29 cellular contexts compared by ENCODE assay signal in the genomic region with DNA sequence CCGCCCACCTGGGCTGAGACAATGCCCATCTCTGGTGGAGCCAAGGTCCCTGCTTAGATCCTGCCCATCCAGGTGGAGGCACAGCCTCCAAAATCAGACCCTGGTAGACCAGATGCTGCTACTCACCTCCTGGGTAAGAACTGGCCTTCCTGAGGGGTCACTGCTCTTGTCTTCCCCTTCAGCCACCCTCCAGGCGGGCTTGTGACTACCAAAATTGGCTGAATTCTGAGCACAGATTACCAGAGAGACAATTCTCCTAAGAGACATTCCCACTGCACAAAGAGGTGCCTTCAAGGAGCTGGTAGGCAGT. TPM values are rescaled to one million over a fixed set of nuclear protein-coding genes. Genes with fewer than 3 reads are reported as not detected.
"Had no signal": no experiment of that assay in that cellular context is flagged by ENCODE, and none has a peak within 500 bp of the region (broad histone marks: within the 10 kb centered on the region; RNA-seq: fewer than 3 reads in every experiment).

No MANE protein-coding gene starts in this region.

- H3K27me3 Mint-ChIP-seq: activated B cell treated with CpG ODN at 0.5 μM for 24 hours had no signal

- H3K4me1 Mint-ChIP-seq: activated B cell treated with CpG ODN at 0.5 μM for 24 hours; memory B cell; stimulated activated effector memory CD8-positive, alpha-beta T cell treated with anti-CD3 and anti-CD28 coated beads, Interleukin-12 subunit alpha, Interleukin-12 subunit beta, amount 100 ng/mL, for 72 hours; T-cell had no signal

- DNase-seq: activated B cell treated with CpG ODN at 0.5 μM for 24 hours; activated naive CD4-positive, alpha-beta T cell; activated T-cell treated with anti-CD3 and anti-CD28 coated beads for 4 hours; activated T-cell treated with anti-CD3 and anti-CD28 coated beads, Interleukin-2, amount 50 U/mL, for 72 hours; anterior cingulate cortex; body of pancreas; cerebellar nuclear complex; colonic mucosa; dorsolateral prefrontal cortex; effector memory CD4-positive, alpha-beta T cell; erythroblast; foreskin fibroblast; heart right ventricle; mucosa of descending colon; retina; small intestine; stimulated activated CD4-positive, alpha-beta T cell treated with anti-CD3 and anti-CD28 coated beads, Interleukin-4, amount 100 ng/mL, for 24 hours; T-cell; upper lobe of left lung had no signal

- H3K36me3 Mint-ChIP-seq: activated naive CD4-positive, alpha-beta T cell treated with anti-CD3 and anti-CD28 coated beads, Interleukin-2, amount 50 U/mL, for 72 hours; memory B cell; natural killer cell treated with Interleukin-12 subunit alpha and Interleukin-12 subunit beta and Interleukin-15 and Interleukin-18, amount 100 ng/mL, for 72 hours; stimulated activated effector memory CD8-positive, alpha-beta T cell treated with anti-CD3 and anti-CD28 coated beads, Interleukin-12 subunit alpha, Interleukin-12 subunit beta, amount 100 ng/mL, for 72 hours; T-cell had no signal

- H3K4me3 Mint-ChIP-seq: activated B cell treated with CpG ODN at 0.5 μM for 24 hours; activated T-cell treated with anti-CD3 and anti-CD28 coated beads, Interleukin-2, amount 50 U/mL, for 72 hours; memory B cell; natural killer cell treated with Interleukin-12 subunit alpha and Interleukin-12 subunit beta and Interleukin-15 and Interleukin-18, amount 100 ng/mL, for 72 hours; stimulated activated effector memory CD8-positive, alpha-beta T cell treated with anti-CD3 and anti-CD28 coated beads, Interleukin-12 subunit alpha, Interleukin-12 subunit beta, amount 100 ng/mL, for 72 hours; stimulated activated naive CD8-positive, alpha-beta T cell treated with anti-CD3 and anti-CD28 coated beads, Interleukin-15, Interleukin-2, amounts not matched to agents 100 ng/mL and 50 ng/mL, for 24 hours; T-cell; T-helper 2 cell treated with Interferon-gamma antibody and Interleukin-4, amounts not matched to agents 5 μg/mL and 100 μg/mL, for 36 hours had no signal

- H3K4me3 ChIP-seq: body of pancreas, cardiac muscle cell, colonic mucosa, dorsolateral prefrontal cortex, heart right ventricle, mucosa of descending colon, ovary, prostate gland, upper lobe of left lung had no signal

- H3K9me3 ChIP-seq: body of pancreas, colonic mucosa, heart right ventricle, mucosa of descending colon, neutrophil, ovary, prostate gland, upper lobe of left lung had no signal

- H3K9me3 Mint-ChIP-seq: activated B cell treated with CpG ODN at 0.5 μM for 24 hours; activated T-cell treated with anti-CD3 and anti-CD28 coated beads, Interleukin-2, amount 50 U/mL, for 72 hours; memory B cell; natural killer cell treated with Interleukin-12 subunit alpha and Interleukin-12 subunit beta and Interleukin-15 and Interleukin-18, amount 100 ng/mL, for 72 hours; stimulated activated effector memory CD8-positive, alpha-beta T cell treated with anti-CD3 and anti-CD28 coated beads, Interleukin-12 subunit alpha, Interleukin-12 subunit beta, amount 100 ng/mL, for 72 hours; stimulated activated naive CD8-positive, alpha-beta T cell treated with anti-CD3 and anti-CD28 coated beads, Interleukin-15, Interleukin-2, amounts not matched to agents 100 ng/mL and 50 ng/mL, for 24 hours; T-helper 2 cell treated with Interferon-gamma antibody and Interleukin-4, amounts not matched to agents 5 μg/mL and 100 μg/mL, for 36 hours had no signal

- H3K27me3 ChIP-seq: body of pancreas, cardiac muscle cell, colonic mucosa, dorsolateral prefrontal cortex, heart right ventricle, neutrophil, ovary, upper lobe of left lung had no signal

- H3K27ac ChIP-seq: body of pancreas, cardiac muscle cell, colonic mucosa, dorsolateral prefrontal cortex, heart right ventricle, neutrophil, ovary, prostate gland, upper lobe of left lung had no signal

- H3K4me1 ChIP-seq: body of pancreas, colonic mucosa, prostate gland had no signal

- ATAC-seq: activated naive CD4-positive, alpha-beta T cell treated with anti-CD3 and anti-CD28 coated beads, Interleukin-2, amount 50 U/mL, for 72 hours; activated T-cell treated with anti-CD3 and anti-CD28 coated beads, Interleukin-2, amount 50 U/mL, for 72 hours; body of pancreas; heart right ventricle; mucosa of descending colon; T-cell had no signal

- H3K27ac Mint-ChIP-seq: activated B cell treated with CpG ODN at 0.5 μM for 24 hours; activated naive CD4-positive, alpha-beta T cell treated with anti-CD3 and anti-CD28 coated beads, Interleukin-2, amount 50 U/mL, for 72 hours; activated T-cell treated with anti-CD3 and anti-CD28 coated beads, Interleukin-2, amount 50 U/mL, for 72 hours; memory B cell; stimulated activated effector memory CD8-positive, alpha-beta T cell treated with anti-CD3 and anti-CD28 coated beads, Interleukin-12 subunit alpha, Interleukin-12 subunit beta, amount 100 ng/mL, for 72 hours; stimulated activated naive CD8-positive, alpha-beta T cell treated with anti-CD3 and anti-CD28 coated beads, Interleukin-15, Interleukin-2, amounts not matched to agents 100 ng/mL and 50 ng/mL, for 24 hours; T-cell; T-helper 2 cell treated with Interferon-gamma antibody and Interleukin-4, amounts not matched to agents 5 μg/mL and 100 μg/mL, for 36 hours had no signal

- H3K36me3 ChIP-seq: cardiac muscle cell, colonic mucosa, neutrophil, ovary, prostate gland had no signal

RNA-seq across cellular contexts. Expression of gene MMP2, which starts 10.9 kb away (rescaled TPM):
- total RNA-seq: activated B cell treated with CpG ODN at 0.5 μM for 24 hours; activated naive CD4-positive, alpha-beta T cell treated with anti-CD3 and anti-CD28 coated beads, Interleukin-2, amount 50 U/mL, for 72 hours; activated T-cell treated with anti-CD3 and anti-CD28 coated beads, Interleukin-2, amount 50 U/mL, for 72 hours; natural killer cell treated with Interleukin-12 subunit alpha and Interleukin-12 subunit beta and Interleukin-15 and Interleukin-18, amount 100 ng/mL, for 72 hours had no signal
